19 cellular contexts compared by ENCODE assay signal in the genomic region with DNA sequence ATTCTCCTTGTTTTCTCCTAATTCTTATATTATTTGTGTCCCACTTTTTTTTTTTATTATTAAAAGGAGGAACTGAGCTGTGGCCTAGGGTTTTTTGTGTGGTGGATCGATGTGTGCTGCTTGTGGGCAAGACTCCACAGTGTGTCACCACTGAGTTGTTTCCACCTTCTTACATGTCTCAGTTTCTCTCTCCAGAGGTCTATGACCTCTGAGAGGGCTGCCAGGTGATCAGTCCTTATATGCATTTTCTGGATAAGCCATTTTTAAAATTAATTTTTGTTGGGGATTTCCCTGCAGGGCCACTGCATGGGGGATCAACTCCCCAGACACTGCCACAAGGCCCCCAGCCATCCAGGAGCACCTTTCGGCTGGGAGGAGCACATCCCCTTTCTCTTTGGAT. TPM values are rescaled to one million over a fixed set of nuclear protein-coding genes. Genes with fewer than 3 reads are reported as not detected.
"Had no signal": no experiment of that assay in that cellular context is flagged by ENCODE, and none has a peak within 500 bp of the region (broad histone marks: within the 10 kb centered on the region; RNA-seq: fewer than 3 reads in every experiment).

No MANE protein-coding gene starts in this region.

- H3K4me3 ChIP-seq: adrenal gland, colonic mucosa, heart right ventricle had no signal

- DNase-seq: activated CD4-positive, alpha-beta T cell treated with anti-CD3 and anti-CD28 coated beads, Interleukin-2, amount 50 U/mL, for 48 hours; activated CD4-positive, CD25-positive, alpha-beta regulatory T cell; activated naive CD4-positive, alpha-beta T cell treated with Interleukin-2 at 50 U/mL for 16 hours; adrenal gland; caudate nucleus; colonic mucosa; effector CD4-positive, alpha-beta T cell; heart right ventricle; islet precursor cell; natural killer cell; right cardiac atrium; small intestine; substantia nigra; T-helper 2 cell had no signal

- H3K27ac Mint-ChIP-seq: natural killer cell, type B pancreatic cell had no signal

- H3K27ac ChIP-seq: adrenal gland, colonic mucosa, heart right ventricle had no signal

- H3K4me3 Mint-ChIP-seq: natural killer cell; stimulated activated effector memory CD8-positive, alpha-beta T cell treated with anti-CD3 and anti-CD28 coated beads, Interleukin-12 subunit alpha, Interleukin-12 subunit beta, amount 100 ng/mL, for 72 hours; type B pancreatic cell had no signal

- H3K4me1 ChIP-seq: adrenal gland, colonic mucosa, heart right ventricle had no signal

- H3K27me3 ChIP-seq: adrenal gland, colonic mucosa had no signal

- H3K9me3 ChIP-seq: adrenal gland, colonic mucosa had no signal

- H3K9me3 Mint-ChIP-seq: natural killer cell had no signal

- H3K36me3 Mint-ChIP-seq: natural killer cell; stimulated activated effector memory CD8-positive, alpha-beta T cell treated with anti-CD3 and anti-CD28 coated beads, Interleukin-12 subunit alpha, Interleukin-12 subunit beta, amount 100 ng/mL, for 72 hours; type B pancreatic cell had no signal

- H3K36me3 ChIP-seq: adrenal gland, colonic mucosa, heart right ventricle had no signal

- ATAC-seq: heart right ventricle; left lobe of liver; natural killer cell; right cardiac atrium; stimulated activated effector memory CD8-positive, alpha-beta T cell treated with anti-CD3 and anti-CD28 coated beads, Interleukin-12 subunit alpha, Interleukin-12 subunit beta, amount 100 ng/mL, for 72 hours had no signal

RNA-seq across cellular contexts. Expression of a gene that starts 27.8 kb away (rescaled TPM):
- total RNA-seq: adrenal gland, colonic mucosa, heart right ventricle, left lobe of liver, mucosa of gallbladder, natural killer cell, posterior vena cava, right cardiac atrium had no signal
